In the genomic region with DNA sequence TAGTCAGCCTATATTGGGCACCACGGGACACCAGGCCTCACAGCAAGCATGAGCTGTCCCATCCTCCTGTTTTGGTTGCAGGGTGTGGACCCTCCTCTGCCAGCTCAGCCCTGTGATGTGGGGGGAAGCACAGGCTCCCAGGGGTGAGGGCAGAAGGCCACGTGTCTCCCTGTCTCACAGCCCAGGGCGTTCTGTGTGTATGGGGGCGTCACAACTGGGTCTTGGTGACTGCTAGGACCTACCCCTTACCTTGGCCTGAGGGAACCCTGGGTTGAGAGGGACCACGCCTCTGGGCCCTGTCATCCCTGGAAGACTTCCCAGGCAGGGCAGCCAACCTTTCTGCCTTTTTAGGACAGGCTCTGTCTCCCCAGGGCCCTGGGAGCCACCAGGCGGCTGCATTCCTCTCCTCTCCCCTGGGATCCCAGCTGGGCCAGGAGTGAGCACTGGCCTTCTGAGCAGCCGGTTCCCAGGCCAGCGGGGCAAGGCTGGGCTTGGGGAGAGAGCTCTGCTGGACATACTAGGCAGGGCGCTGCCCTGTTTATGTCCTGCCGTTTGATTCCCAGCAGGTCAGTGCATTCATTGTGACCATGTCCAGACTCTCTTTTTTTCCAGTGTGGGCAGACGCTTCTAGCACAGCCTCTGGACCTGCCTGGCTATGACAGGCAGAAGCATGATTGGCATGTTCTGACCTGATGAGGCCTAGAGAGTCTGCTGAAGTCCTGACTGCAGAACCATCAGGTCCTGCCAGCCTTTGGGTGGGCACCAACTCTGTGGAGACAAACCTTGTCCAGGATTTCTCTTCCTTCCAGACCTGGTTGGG, we compare ENCODE assay signal across 10 cellular contexts.
DNase-seq lines count a peak whose midpoint lies in the region; ATAC-seq and TF ChIP-seq lines count a peak whose summit lies in the region.
"Had no signal": no experiment of that assay in that cellular context is flagged by ENCODE, and none has a peak within 500 bp of the region (broad histone marks: within the 10 kb centered on the region; RNA-seq: fewer than 3 reads in every experiment).

No MANE protein-coding gene starts in this region.

- no peak overlapping the region for H3K4me3 Mint-ChIP-seq in activated T-helper 2 cell treated with anti-CD3 and anti-CD28 coated beads, Interferon-gamma antibody, Interleukin-2, Interleukin-4, amounts not matched to agents 10 μg/mL and 5 μg/mL and 100 μg/mL, durations not matched to agents 14 hours and 24 hours and 36 hours (ENCODE audit: low read depth)

- H2BK120ac ChIP-seq in neuronal stem cell (ENCODE audit: low read depth, low read length): no peak overlapping the region

- no peak for DNase-seq in Panc1 (ENCODE audit: low read depth, low spot score)
- DNase-seq in esophagus squamous epithelium (lab: John Stamatoyannopoulos, UW): no peak
- DNase-seq in neuronal stem cell (ENCODE audit: low spot score): no peak
- DNase-seq in upper lobe of right lung: no peak
- DNase-seq in mucosa of descending colon: no peak
- DNase-seq in activated T-helper 2 cell treated with anti-CD3 and anti-CD28 coated beads, Interferon-gamma antibody, Interleukin-2, Interleukin-4, amounts not matched to agents 10 μg/mL and 5 μg/mL and 100 μg/mL, durations not matched to agents 14 hours and 24 hours and 36 hours (ENCODE audit: low spot score): no peak
- DNase-seq: effector CD4-positive, alpha-beta T cell; GF-D8; NCI-H2081 had no signal

- H3K27ac ChIP-seq in Panc1 (ENCODE audit: low read length) (no peak overlapping the region), esophagus squamous epithelium (peak overlapping the region; percentile 47 to 79 (median 66)), neuronal stem cell (replicated peaks; ENCODE audit: low read length) (no peak overlapping the region), upper lobe of right lung (peak overlapping the region; percentile 58)

- H3K23ac ChIP-seq in neuronal stem cell (ENCODE audit: low read depth, low read length, poor library complexity): peak overlapping the region; percentile 37

- in situ Hi-C loops in Panc1 (cut with HindIII; ENCODE audit: low pct_unique_long_range_greater_than_20kb, low sequenced_read_pairs): no loop called here

- H2BK5ac ChIP-seq in neuronal stem cell (ENCODE audit: low read length): no peak overlapping the region

- no peak overlapping the region for H2BK12ac ChIP-seq in neuronal stem cell (ENCODE audit: low read length)

- H3K27ac Mint-ChIP-seq in activated T-helper 2 cell treated with anti-CD3 and anti-CD28 coated beads, Interferon-gamma antibody, Interleukin-2, Interleukin-4, amounts not matched to agents 10 μg/mL and 5 μg/mL and 100 μg/mL, durations not matched to agents 14 hours and 24 hours and 36 hours: no peak overlapping the region

- no peak overlapping the region for H3K14ac ChIP-seq in neuronal stem cell (ENCODE audit: low read length)

- H3K27me3 ChIP-seq in Panc1 (ENCODE audit: control insufficient read depth, insufficient read depth, low read length): no peaks in the 10 kb centered on the region
- no peaks in the 10 kb centered on the region for H3K27me3 ChIP-seq in esophagus squamous epithelium
- no peaks in the 10 kb centered on the region for H3K27me3 ChIP-seq in neuronal stem cell (ENCODE audit: control insufficient read depth in 3 of 3, insufficient read depth in 3 of 3, low read depth in 1 of 3, low read length in 3 of 3)
- no peaks in the 10 kb centered on the region for H3K27me3 ChIP-seq in upper lobe of right lung

- no TSS peak for BruUV-seq in Panc1 (replicated peaks; lab: Mats Ljungman, UMichigan)

- WGBS in esophagus squamous epithelium, 2 donors: 53 to 56% methylated on average over 3 to 4 of the region's 11 CpGs
- WGBS in neuronal stem cell (ENCODE audit: extremely low coverage in 2 of 2, insufficient read length in 2 of 2, insufficient replicate concordance in 1 of 2), 2 donors: no CpG with 5 or more reads among the region's 11 CpGs

- H3K9ac ChIP-seq in neuronal stem cell (ENCODE audit: low read depth, low read length, poor library complexity): peak overlapping the region; percentile 9

- H2BK15ac ChIP-seq in neuronal stem cell (ENCODE audit: low read length): peak overlapping the region; percentile 14

- H3K4me3 ChIP-seq in Panc1 (ENCODE audit: low read depth in 2 of 2, low read length in 2 of 2) (no peak overlapping the region), esophagus squamous epithelium (no peak overlapping the region), neuronal stem cell (ENCODE audit: low read length in 2 of 2) (no peak overlapping the region), upper lobe of right lung (no peak overlapping the region), mucosa of descending colon (no peak overlapping the region)

- H4K8ac ChIP-seq in neuronal stem cell (ENCODE audit: low read depth, low read length): no peak overlapping the region

- POLR2A ChIA-PET in Panc1 (lab: Charles Lee): no interaction called here

- H3K4me1 ChIP-seq in Panc1 (ENCODE audit: control insufficient read depth, insufficient read depth, low read length) (peaks cover 34% of the 10 kb centered on the region), esophagus squamous epithelium (peaks cover 37 to 99% (median 57%) of the 10 kb centered on the region in 3 donors), neuronal stem cell (ENCODE audit: control insufficient read depth in 2 of 2, insufficient read depth in 1 of 2, low read depth in 1 of 2, low read length in 2 of 2) (peaks cover 24 to 44% of the 10 kb centered on the region in 2 donors), upper lobe of right lung (peaks cover 60% of the 10 kb centered on the region), mucosa of descending colon (ENCODE audit: low read depth) (peaks cover 20% of the 10 kb centered on the region)

- H3K36me3 Mint-ChIP-seq in activated T-helper 2 cell treated with anti-CD3 and anti-CD28 coated beads, Interferon-gamma antibody, Interleukin-2, Interleukin-4, amounts not matched to agents 10 μg/mL and 5 μg/mL and 100 μg/mL, durations not matched to agents 14 hours and 24 hours and 36 hours (ENCODE audit: low read depth): no peaks in the 10 kb centered on the region

- H3K4ac ChIP-seq in neuronal stem cell (ENCODE audit: low read length): no peak overlapping the region

- ATAC-seq in Panc1 (peak; percentile 10; the same call in 1 of the 2 replicates), upper lobe of right lung (no peak), mucosa of descending colon (no peak), GM21576 (IDR thresholded peaks at IDR 0.05; ENCODE audit: unreplicated experiment) (no peak)

- no peak overlapping the region for H4K91ac ChIP-seq in neuronal stem cell (ENCODE audit: low read depth, low read length, poor library complexity)

- no peak overlapping the region for H2AK5ac ChIP-seq in neuronal stem cell (ENCODE audit: low read depth, low read length)

- no peaks in the 10 kb centered on the region for H3K27me3 Mint-ChIP-seq in activated T-helper 2 cell treated with anti-CD3 and anti-CD28 coated beads, Interferon-gamma antibody, Interleukin-2, Interleukin-4, amounts not matched to agents 10 μg/mL and 5 μg/mL and 100 μg/mL, durations not matched to agents 14 hours and 24 hours and 36 hours (ENCODE audit: low read depth)

- H3K79me1 ChIP-seq in neuronal stem cell (ENCODE audit: low read depth, low read length): peaks cover 38% of the 10 kb centered on the region

- H3K9me3 Mint-ChIP-seq in activated T-helper 2 cell treated with anti-CD3 and anti-CD28 coated beads, Interferon-gamma antibody, Interleukin-2, Interleukin-4, amounts not matched to agents 10 μg/mL and 5 μg/mL and 100 μg/mL, durations not matched to agents 14 hours and 24 hours and 36 hours: no peaks in the 10 kb centered on the region

- H3K36me3 ChIP-seq in Panc1 (ENCODE audit: control insufficient read depth, insufficient read depth, low read length): no peaks in the 10 kb centered on the region
- peaks cover 0 to 15% (median 0%) of the 10 kb centered on the region in 3 donors for H3K36me3 ChIP-seq in esophagus squamous epithelium
- peaks cover 0 to 6% of the 10 kb centered on the region in 2 donors for H3K36me3 ChIP-seq in neuronal stem cell (replicated peaks in 1 of 2; ENCODE audit: control insufficient read depth in 2 of 2, insufficient read depth in 2 of 2, low read length in 2 of 2)
- H3K36me3 ChIP-seq in upper lobe of right lung: no peaks in the 10 kb centered on the region
- H3K36me3 ChIP-seq in mucosa of descending colon (ENCODE audit: low read depth): no peaks in the 10 kb centered on the region

- peaks cover 3% of the 10 kb centered on the region for H3K4me1 Mint-ChIP-seq in activated T-helper 2 cell treated with anti-CD3 and anti-CD28 coated beads, Interferon-gamma antibody, Interleukin-2, Interleukin-4, amounts not matched to agents 10 μg/mL and 5 μg/mL and 100 μg/mL, durations not matched to agents 14 hours and 24 hours and 36 hours (ENCODE audit: low read depth)

- no peak for TF ChIP-seq POLR2A in esophagus squamous epithelium (IDR thresholded peaks at IDR 0.05)

- no peak overlapping the region for H2AFZ ChIP-seq in neuronal stem cell (ENCODE audit: low read length)

- intact Hi-C loops in Panc1 (cut with micrococcal nuclease; ENCODE audit: unreplicated experiment): no loop called here
- intact Hi-C loops in esophagus squamous epithelium (cut with DNase I): no loop called here
- intact Hi-C loops in upper lobe of right lung (cut with DNase I): no loop called here
- intact Hi-C loops in mucosa of descending colon (cut with DNase I, micrococcal nuclease): no loop called here
- intact Hi-C loops in activated T-helper 2 cell treated with anti-CD3 and anti-CD28 coated beads, Interferon-gamma antibody, Interleukin-2, Interleukin-4, amounts not matched to agents 10 μg/mL and 5 μg/mL and 100 μg/mL, durations not matched to agents 14 hours and 24 hours and 36 hours (cut with micrococcal nuclease): no loop called here

- TF ChIP-seq CTCF in Panc1 (IDR thresholded peaks at IDR 0.05): no peak
- TF ChIP-seq CTCF in esophagus squamous epithelium (IDR thresholded peaks at IDR 0.05): peak in 1 of 6 experiments; percentile 15
- TF ChIP-seq CTCF in upper lobe of right lung (IDR thresholded peaks at IDR 0.05): no peak
- TF ChIP-seq CTCF in mucosa of descending colon (IDR thresholded peaks at IDR 0.05): no peak

- peak overlapping the region; percentile 41 for H3K18ac ChIP-seq in neuronal stem cell (ENCODE audit: low read length)

- CTCF ChIA-PET in Panc1 (lab: Charles Lee): no interaction called here

- H3K9me3 ChIP-seq in Panc1 (ENCODE audit: control insufficient read depth, insufficient read depth, low read depth, low read length) (no peaks in the 10 kb centered on the region), esophagus squamous epithelium (no peaks in the 10 kb centered on the region), neuronal stem cell (replicated peaks in 1 of 2; ENCODE audit: control insufficient read depth in 2 of 2, insufficient read depth in 1 of 2, low read depth in 1 of 2, low read length in 2 of 2) (no peaks in the 10 kb centered on the region), upper lobe of right lung (no peaks in the 10 kb centered on the region), mucosa of descending colon (no peaks in the 10 kb centered on the region)

- H3K4me2 ChIP-seq in neuronal stem cell (ENCODE audit: insufficient read depth, low read length, poor library complexity, severe bottlenecking): no peak overlapping the region

Comparison
In these comparisons a context has a peak if more than half of its experiments do, and no peak if none do; other contexts are left out.
1. H3K27ac ChIP-seq: peak in esophagus squamous epithelium (4 of 4) and upper lobe of right lung (single experiment); none in Panc1 (single experiment) and neuronal stem cell (single experiment).